ENCODE assay signal across 12 cellular contexts in the genomic region with DNA sequence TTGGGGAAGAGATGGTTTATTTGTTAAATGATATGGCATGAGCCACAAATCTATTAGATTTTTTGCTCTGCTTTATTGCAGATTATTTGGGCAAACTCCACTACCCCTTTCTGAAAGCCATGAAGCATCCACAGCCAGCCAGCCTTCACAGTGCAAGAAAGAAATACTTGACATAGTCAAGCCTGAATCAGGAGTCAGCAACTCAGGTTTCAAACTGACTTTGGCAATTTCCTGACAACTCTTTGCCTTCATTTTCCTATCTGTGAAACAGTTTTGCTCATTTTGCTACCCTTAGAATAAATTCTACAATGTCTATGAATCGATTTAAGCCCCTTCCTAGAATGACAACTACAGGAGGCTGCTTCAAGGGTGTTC.
"Had no signal": no experiment of that assay in that cellular context is flagged by ENCODE, and none has a peak within 500 bp of the region (broad histone marks: within the 10 kb centered on the region; RNA-seq: fewer than 3 reads in every experiment).

No MANE protein-coding gene starts in this region.

- H3K4me1 ChIP-seq: lower lobe of right lung, right atrium auricular region, stomach had no signal

- H3K4me1 Mint-ChIP-seq: endodermal cell had no signal

- H3K4me3 ChIP-seq: lower lobe of right lung, right atrium auricular region, stomach, thoracic aorta had no signal

- H3K27ac Mint-ChIP-seq: activated B cell treated with CpG ODN at 0.5 μM for 24 hours, endodermal cell had no signal

- H3K9me3 Mint-ChIP-seq: activated B cell treated with CpG ODN at 0.5 μM for 24 hours, endodermal cell had no signal

- DNase-seq: activated B cell treated with CpG ODN at 0.5 μM for 24 hours; activated naive CD4-positive, alpha-beta T cell treated with Interleukin-2 at 50 U/mL for 16 hours; anterior cingulate cortex; endodermal cell; hypothalamus; lower lobe of right lung; midbrain; naive B cell; Right ventricle myocardium superior; stomach had no signal

- H3K27me3 ChIP-seq: right atrium auricular region, stomach had no signal

- H3K27me3 Mint-ChIP-seq: activated B cell treated with CpG ODN at 0.5 μM for 24 hours, naive B cell had no signal

- H3K9me3 ChIP-seq: right atrium auricular region, thoracic aorta had no signal

- H3K27ac ChIP-seq: lower lobe of right lung, right atrium auricular region, stomach, thoracic aorta had no signal

- H3K4me3 Mint-ChIP-seq: activated B cell treated with CpG ODN at 0.5 μM for 24 hours, endodermal cell, naive B cell had no signal

- H3K36me3 ChIP-seq: lower lobe of right lung, right atrium auricular region, stomach, thoracic aorta had no signal
